In the genomic region with DNA sequence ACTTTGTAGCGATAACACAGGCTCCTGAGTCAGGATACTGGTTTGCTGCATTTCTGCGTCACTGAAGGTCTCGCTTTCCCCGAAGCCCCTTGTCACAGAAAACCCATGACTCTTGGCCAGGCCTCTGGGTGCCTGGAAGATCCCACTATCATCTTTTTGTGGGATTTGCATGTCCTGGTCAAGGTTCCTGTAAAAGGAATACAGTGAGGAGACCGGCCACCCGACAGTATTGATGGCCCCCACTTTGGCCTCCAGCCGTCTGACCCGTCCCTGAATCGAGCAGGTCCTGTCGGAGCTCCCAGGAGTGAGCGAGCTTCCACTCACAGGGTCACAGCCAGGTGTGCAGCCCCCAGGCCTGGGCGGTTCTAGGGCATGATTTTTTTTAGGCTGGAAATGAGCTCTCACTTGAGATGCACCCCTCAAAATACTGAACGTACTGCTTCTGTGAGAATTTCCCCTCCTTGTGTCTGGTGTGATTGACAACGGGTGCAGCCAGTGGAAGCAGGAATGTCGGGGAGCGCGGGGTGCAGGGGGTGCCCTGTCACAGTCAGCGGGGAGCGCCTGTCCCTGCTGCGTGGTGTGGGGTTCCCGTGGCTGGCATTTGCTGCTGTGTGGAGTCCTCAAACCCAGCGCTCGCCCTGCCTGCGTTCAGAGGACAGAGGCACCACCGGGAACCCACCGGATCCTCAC, we compare ENCODE assay signal across 2 cellular contexts.
TF ChIP-seq lines count a peak whose summit lies in the region.

No MANE protein-coding gene starts in this region.

TF ChIP-seq in SK-N-SH, 30 proteins besides CTCF, POLR2A, EP300 and RAD21 (continued from another document):
- TF ChIP-seq, protein P1, sequence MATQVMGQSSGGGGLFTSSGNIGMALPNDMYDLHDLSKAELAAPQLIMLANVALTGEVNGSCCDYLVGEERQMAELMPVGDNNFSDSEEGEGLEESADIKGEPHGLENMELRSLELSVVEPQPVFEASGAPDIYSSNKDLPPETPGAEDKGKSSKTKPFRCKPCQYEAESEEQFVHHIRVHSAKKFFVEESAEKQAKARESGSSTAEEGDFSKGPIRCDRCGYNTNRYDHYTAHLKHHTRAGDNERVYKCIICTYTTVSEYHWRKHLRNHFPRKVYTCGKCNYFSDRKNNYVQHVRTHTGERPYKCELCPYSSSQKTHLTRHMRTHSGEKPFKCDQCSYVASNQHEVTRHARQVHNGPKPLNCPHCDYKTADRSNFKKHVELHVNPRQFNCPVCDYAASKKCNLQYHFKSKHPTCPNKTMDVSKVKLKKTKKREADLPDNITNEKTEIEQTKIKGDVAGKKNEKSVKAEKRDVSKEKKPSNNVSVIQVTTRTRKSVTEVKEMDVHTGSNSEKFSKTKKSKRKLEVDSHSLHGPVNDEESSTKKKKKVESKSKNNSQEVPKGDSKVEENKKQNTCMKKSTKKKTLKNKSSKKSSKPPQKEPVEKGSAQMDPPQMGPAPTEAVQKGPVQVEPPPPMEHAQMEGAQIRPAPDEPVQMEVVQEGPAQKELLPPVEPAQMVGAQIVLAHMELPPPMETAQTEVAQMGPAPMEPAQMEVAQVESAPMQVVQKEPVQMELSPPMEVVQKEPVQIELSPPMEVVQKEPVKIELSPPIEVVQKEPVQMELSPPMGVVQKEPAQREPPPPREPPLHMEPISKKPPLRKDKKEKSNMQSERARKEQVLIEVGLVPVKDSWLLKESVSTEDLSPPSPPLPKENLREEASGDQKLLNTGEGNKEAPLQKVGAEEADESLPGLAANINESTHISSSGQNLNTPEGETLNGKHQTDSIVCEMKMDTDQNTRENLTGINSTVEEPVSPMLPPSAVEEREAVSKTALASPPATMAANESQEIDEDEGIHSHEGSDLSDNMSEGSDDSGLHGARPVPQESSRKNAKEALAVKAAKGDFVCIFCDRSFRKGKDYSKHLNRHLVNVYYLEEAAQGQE (IDR thresholded peaks at IDR 0.05; ENCODE audit: low read depth, low read length): no peak
- TF ChIP-seq, protein P2, sequence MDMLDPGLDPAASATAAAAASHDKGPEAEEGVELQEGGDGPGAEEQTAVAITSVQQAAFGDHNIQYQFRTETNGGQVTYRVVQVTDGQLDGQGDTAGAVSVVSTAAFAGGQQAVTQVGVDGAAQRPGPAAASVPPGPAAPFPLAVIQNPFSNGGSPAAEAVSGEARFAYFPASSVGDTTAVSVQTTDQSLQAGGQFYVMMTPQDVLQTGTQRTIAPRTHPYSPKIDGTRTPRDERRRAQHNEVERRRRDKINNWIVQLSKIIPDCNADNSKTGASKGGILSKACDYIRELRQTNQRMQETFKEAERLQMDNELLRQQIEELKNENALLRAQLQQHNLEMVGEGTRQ (IDR thresholded peaks at IDR 0.05; ENCODE audit: borderline replicate concordance, low read depth, low read length): no peak
- TF ChIP-seq SIN3A (IDR thresholded peaks at IDR 0.05; ENCODE audit: borderline replicate concordance, low read depth, low read length) (no peak), FOXM1 (IDR thresholded peaks at IDR 0.05; ENCODE audit: low read depth) (no peak), TAF1 (IDR thresholded peaks at IDR 0.05; ENCODE audit: borderline replicate concordance, low read depth, low read length) (no peak), JUND (IDR thresholded peaks at IDR 0.05) (no peak), SMC3 (IDR thresholded peaks at IDR 0.05; ENCODE audit: low read depth, low read length) (no peak), NFIC (IDR thresholded peaks at IDR 0.05; ENCODE audit: borderline replicate concordance) (no peak), MXI1 (IDR thresholded peaks at IDR 0.05; ENCODE audit: low read depth, low read length) (no peak)
- TF ChIP-seq, protein P3, sequence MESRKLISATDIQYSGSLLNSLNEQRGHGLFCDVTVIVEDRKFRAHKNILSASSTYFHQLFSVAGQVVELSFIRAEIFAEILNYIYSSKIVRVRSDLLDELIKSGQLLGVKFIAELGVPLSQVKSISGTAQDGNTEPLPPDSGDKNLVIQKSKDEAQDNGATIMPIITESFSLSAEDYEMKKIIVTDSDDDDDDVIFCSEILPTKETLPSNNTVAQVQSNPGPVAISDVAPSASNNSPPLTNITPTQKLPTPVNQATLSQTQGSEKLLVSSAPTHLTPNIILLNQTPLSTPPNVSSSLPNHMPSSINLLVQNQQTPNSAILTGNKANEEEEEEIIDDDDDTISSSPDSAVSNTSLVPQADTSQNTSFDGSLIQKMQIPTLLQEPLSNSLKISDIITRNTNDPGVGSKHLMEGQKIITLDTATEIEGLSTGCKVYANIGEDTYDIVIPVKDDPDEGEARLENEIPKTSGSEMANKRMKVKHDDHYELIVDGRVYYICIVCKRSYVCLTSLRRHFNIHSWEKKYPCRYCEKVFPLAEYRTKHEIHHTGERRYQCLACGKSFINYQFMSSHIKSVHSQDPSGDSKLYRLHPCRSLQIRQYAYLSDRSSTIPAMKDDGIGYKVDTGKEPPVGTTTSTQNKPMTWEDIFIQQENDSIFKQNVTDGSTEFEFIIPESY (IDR thresholded peaks at IDR 0.05; ENCODE audit: borderline replicate concordance, low read depth): no peak
TF ChIP-seq in SK-N-SH: peak in this region for 0.

TF ChIP-seq in SK-N-SH treated with all-trans-retinoic acid at 6 μM for 48 hours, 23 proteins besides CTCF, POLR2A, EP300 and RAD21 (continued from another document):
- TF ChIP-seq, protein P4, sequence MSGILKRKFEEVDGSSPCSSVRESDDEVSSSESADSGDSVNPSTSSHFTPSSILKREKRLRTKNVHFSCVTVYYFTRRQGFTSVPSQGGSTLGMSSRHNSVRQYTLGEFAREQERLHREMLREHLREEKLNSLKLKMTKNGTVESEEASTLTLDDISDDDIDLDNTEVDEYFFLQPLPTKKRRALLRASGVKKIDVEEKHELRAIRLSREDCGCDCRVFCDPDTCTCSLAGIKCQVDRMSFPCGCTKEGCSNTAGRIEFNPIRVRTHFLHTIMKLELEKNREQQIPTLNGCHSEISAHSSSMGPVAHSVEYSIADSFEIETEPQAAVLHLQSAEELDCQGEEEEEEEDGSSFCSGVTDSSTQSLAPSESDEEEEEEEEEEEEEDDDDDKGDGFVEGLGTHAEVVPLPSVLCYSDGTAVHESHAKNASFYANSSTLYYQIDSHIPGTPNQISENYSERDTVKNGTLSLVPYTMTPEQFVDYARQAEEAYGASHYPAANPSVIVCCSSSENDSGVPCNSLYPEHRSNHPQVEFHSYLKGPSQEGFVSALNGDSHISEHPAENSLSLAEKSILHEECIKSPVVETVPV (CRISPR knock-in tag; IDR thresholded peaks at IDR 0.05): no peak
- TF ChIP-seq BACH2 (CRISPR knock-in tag; IDR thresholded peaks at IDR 0.05; ENCODE audit: borderline replicate concordance) (no peak), ZFP30 (CRISPR knock-in tag; IDR thresholded peaks at IDR 0.05) (no peak), TCF4 (CRISPR knock-in tag; IDR thresholded peaks at IDR 0.05; ENCODE audit: borderline replicate concordance) (no peak), ZFP3 (CRISPR knock-in tag; IDR thresholded peaks at IDR 0.05) (no peak), ZNF70 (CRISPR knock-in tag; IDR thresholded peaks at IDR 0.05) (no peak), PPARA (CRISPR knock-in tag; IDR thresholded peaks at IDR 0.05; ENCODE audit: borderline replicate concordance) (no peak), TOX (CRISPR knock-in tag; IDR thresholded peaks at IDR 0.05; ENCODE audit: borderline replicate concordance) (no peak)
- TF ChIP-seq, protein P5, sequence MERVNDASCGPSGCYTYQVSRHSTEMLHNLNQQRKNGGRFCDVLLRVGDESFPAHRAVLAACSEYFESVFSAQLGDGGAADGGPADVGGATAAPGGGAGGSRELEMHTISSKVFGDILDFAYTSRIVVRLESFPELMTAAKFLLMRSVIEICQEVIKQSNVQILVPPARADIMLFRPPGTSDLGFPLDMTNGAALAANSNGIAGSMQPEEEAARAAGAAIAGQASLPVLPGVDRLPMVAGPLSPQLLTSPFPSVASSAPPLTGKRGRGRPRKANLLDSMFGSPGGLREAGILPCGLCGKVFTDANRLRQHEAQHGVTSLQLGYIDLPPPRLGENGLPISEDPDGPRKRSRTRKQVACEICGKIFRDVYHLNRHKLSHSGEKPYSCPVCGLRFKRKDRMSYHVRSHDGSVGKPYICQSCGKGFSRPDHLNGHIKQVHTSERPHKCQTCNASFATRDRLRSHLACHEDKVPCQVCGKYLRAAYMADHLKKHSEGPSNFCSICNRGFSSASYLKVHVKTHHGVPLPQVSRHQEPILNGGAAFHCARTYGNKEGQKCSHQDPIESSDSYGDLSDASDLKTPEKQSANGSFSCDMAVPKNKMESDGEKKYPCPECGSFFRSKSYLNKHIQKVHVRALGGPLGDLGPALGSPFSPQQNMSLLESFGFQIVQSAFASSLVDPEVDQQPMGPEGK (CRISPR knock-in tag; IDR thresholded peaks at IDR 0.05; ENCODE audit: borderline replicate concordance): no peak
TF ChIP-seq in SK-N-SH treated with all-trans-retinoic acid at 6 μM for 48 hours: peak in this region for 0.
